In the genomic region with DNA sequence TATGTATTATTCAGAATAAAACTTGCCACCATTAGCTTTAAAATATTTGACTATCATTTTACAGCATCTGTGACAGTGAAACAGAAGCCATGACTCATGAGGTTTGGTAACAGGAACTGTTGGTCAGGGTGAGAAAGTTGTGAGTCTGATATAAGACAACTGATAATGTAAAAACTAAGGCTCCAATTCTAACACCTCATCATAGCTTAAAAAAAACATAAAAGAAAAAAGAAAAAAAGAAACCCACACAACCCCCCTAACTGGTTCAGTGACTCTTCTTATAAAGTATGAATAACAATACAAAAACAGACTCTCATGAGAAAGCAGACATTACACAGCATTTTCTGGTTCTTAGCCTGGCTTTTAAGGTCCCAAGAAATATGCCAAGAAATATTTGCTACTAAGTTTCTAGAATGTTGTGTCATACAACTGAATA, we compare ENCODE assay signal across 8 cellular contexts.
DNase-seq lines count a peak whose midpoint lies in the region; ATAC-seq, FAIRE-seq and TF ChIP-seq lines count a peak whose summit lies in the region.

No MANE protein-coding gene starts in this region.

- no peaks in the 10 kb centered on the region for H3K9me2 ChIP-seq in Loucy (replicated peaks; ENCODE audit: low read depth, low read length)

- no peaks in the 10 kb centered on the region for H3K9me3 ChIP-seq in Loucy (ENCODE audit: insufficient read depth, low read depth, low read length)

- no peak overlapping the region for H3K4me3 Mint-ChIP-seq in activated T-cell treated with anti-CD3 and anti-CD28 coated beads, Interleukin-2, amount 50 U/mL, for 4 hours
- no peak overlapping the region for H3K4me3 Mint-ChIP-seq in stimulated activated memory B cell treated with anti-CD40 and anti-IgM and Interleukin-4, amounts not matched to agents 10 μg/mL and 1 μg/mL and 100 μg/mL, for 72 hours

- H3K27ac Mint-ChIP-seq in stimulated activated memory B cell treated with anti-CD40 and anti-IgM and Interleukin-4, amounts not matched to agents 10 μg/mL and 1 μg/mL and 100 μg/mL, for 72 hours, result peak overlapping the region; percentile 24

- peaks cover 39% of the 10 kb centered on the region; the same call in 1 of the 2 replicates for H3K36me3 ChIP-seq in Loucy (ENCODE audit: insufficient read depth, low read length)
- H3K36me3 ChIP-seq in bronchial epithelial cell (ENCODE audit: control insufficient read depth, insufficient read depth, low read length), result no peaks in the 10 kb centered on the region

- H3K4me3 ChIP-seq in Loucy (ENCODE audit: low read length, poor library complexity, severe bottlenecking) (peak overlapping the region; percentile 2), bronchial epithelial cell (ENCODE audit: low read depth, low read length) (no peak overlapping the region)

- H3K27me3 Mint-ChIP-seq in activated T-cell treated with anti-CD3 and anti-CD28 coated beads, Interleukin-2, amount 50 U/mL, for 4 hours (ENCODE audit: low read depth), result no peaks in the 10 kb centered on the region
- no peaks in the 10 kb centered on the region for H3K27me3 Mint-ChIP-seq in stimulated activated memory B cell treated with anti-CD40 and anti-IgM and Interleukin-4, amounts not matched to agents 10 μg/mL and 1 μg/mL and 100 μg/mL, for 72 hours

- FAIRE-seq in bronchial epithelial cell (lab: Jason Lieb, UNC), result no peak

- intact Hi-C loops in head of caudate nucleus (cut with DNase I), result no loop called here

- peak overlapping the region; percentile 35 for H3K4me2 ChIP-seq in Loucy (ENCODE audit: low read depth, low read length, poor library complexity, severe bottlenecking)

- no peaks in the 10 kb centered on the region for H3K9me3 Mint-ChIP-seq in activated T-cell treated with anti-CD3 and anti-CD28 coated beads, Interleukin-2, amount 50 U/mL, for 4 hours
- H3K9me3 Mint-ChIP-seq in stimulated activated memory B cell treated with anti-CD40 and anti-IgM and Interleukin-4, amounts not matched to agents 10 μg/mL and 1 μg/mL and 100 μg/mL, for 72 hours, result no peaks in the 10 kb centered on the region

- peaks cover 43% of the 10 kb centered on the region for H3K4me1 Mint-ChIP-seq in activated T-cell treated with anti-CD3 and anti-CD28 coated beads, Interleukin-2, amount 50 U/mL, for 4 hours (ENCODE audit: low read depth)
- H3K4me1 Mint-ChIP-seq in stimulated activated memory B cell treated with anti-CD40 and anti-IgM and Interleukin-4, amounts not matched to agents 10 μg/mL and 1 μg/mL and 100 μg/mL, for 72 hours, result peaks cover 16% of the 10 kb centered on the region

- H3K36me3 Mint-ChIP-seq in activated T-cell treated with anti-CD3 and anti-CD28 coated beads, Interleukin-2, amount 50 U/mL, for 4 hours (ENCODE audit: insufficient read depth), result peaks cover 57% of the 10 kb centered on the region
- H3K36me3 Mint-ChIP-seq in stimulated activated memory B cell treated with anti-CD40 and anti-IgM and Interleukin-4, amounts not matched to agents 10 μg/mL and 1 μg/mL and 100 μg/mL, for 72 hours, result peaks cover 48% of the 10 kb centered on the region

- H3K4me1 ChIP-seq in Loucy (ENCODE audit: insufficient read depth, low read length, poor library complexity, severe bottlenecking), result peaks cover 36% of the 10 kb centered on the region

- H3F3A ChIP-seq in Loucy (ENCODE audit: low read depth), result 0 out of 2 replicates have a peak, but pooled peaks cover 3% of the 10 kb centered on the region

- ATAC-seq in activated T-cell treated with anti-CD3 and anti-CD28 coated beads, Interleukin-2, amount 50 U/mL, for 4 hours, result peak; percentile 91 to 96
- peak; percentile 34 for ATAC-seq in stimulated activated memory B cell treated with anti-CD40 and anti-IgM and Interleukin-4, amounts not matched to agents 10 μg/mL and 1 μg/mL and 100 μg/mL, for 72 hours

- peaks cover 59% of the 10 kb centered on the region for H4K20me1 ChIP-seq in Loucy (ENCODE audit: insufficient read depth, low read length, poor library complexity, severe bottlenecking)

- TF ChIP-seq CTCF in Loucy (conservative IDR thresholded peaks at IDR 0.05; ENCODE audit: low read length) (no peak), bronchial epithelial cell (IDR thresholded peaks at IDR 0.05; ENCODE audit: insufficient read depth, low read length, severe bottlenecking) (no peak)

- H3K79me2 ChIP-seq in Loucy (ENCODE audit: insufficient read depth, low read length), result no peaks in the 10 kb centered on the region

- no peak overlapping the region for H2AFZ ChIP-seq in Loucy (ENCODE audit: low read length)

- no peak overlapping the region for H3K9ac ChIP-seq in Loucy (ENCODE audit: low read depth, low read length, poor library complexity, severe bottlenecking)

- H3K27me3 ChIP-seq in Loucy (ENCODE audit: insufficient read depth, low read length, poor library complexity, severe bottlenecking), result no peaks in the 10 kb centered on the region
- no peaks in the 10 kb centered on the region for H3K27me3 ChIP-seq in bronchial epithelial cell (ENCODE audit: control insufficient read depth, insufficient read depth, low read length)

- DNase-seq in activated T-cell treated with anti-CD3 and anti-CD28 coated beads, Interleukin-2, amount 50 U/mL, for 4 hours, result no peak
- no peak for DNase-seq in activated T-cell treated with anti-CD3 and anti-CD28 coated beads for 4 hours
- peak; percentile 77 for DNase-seq in HCEC 1CT
- peak; percentile 94 for DNase-seq in bronchial epithelial cell (ENCODE audit: low read depth)
- DNase-seq in anterior cingulate cortex (lab: John Stamatoyannopoulos, UW), result no peak
- DNase-seq in head of caudate nucleus, result no peak

Comparison
In these comparisons a context has a peak if more than half of its experiments do, and no peak if none do; other contexts are left out.
1. DNase-seq: peak in HCEC 1CT (single experiment) and bronchial epithelial cell (single experiment); none in activated T-cell treated with anti-CD3 and anti-CD28 coated beads, Interleukin-2, amount 50 U/mL, for 4 hours (single experiment), activated T-cell treated with anti-CD3 and anti-CD28 coated beads for 4 hours (single experiment), anterior cingulate cortex (0 of 58) and head of caudate nucleus (0 of 42).